ENCODE assay signal across 8 cellular contexts in genomic region chr11:65505434-65506315, GRCh38. TPM values are rescaled to one million over a fixed set of nuclear protein-coding genes. Genes with fewer than 3 reads are reported as not detected.
DNase-seq lines count a peak whose midpoint lies in the region; ATAC-seq and TF ChIP-seq lines count a peak whose summit lies in the region.

No MANE protein-coding gene starts in this region.

- TF ChIP-seq POLR2A in Peyer's patch (IDR thresholded peaks at IDR 0.05) = peak; percentile 26 to 34
- peak in 2 of 4 donors; percentile 51 to 59 for TF ChIP-seq POLR2A in esophagus squamous epithelium (IDR thresholded peaks at IDR 0.05)

- TF ChIP-seq CTCF in Peyer's patch (IDR thresholded peaks at IDR 0.05) (peak in 1 of 6 experiments; percentile 1), esophagus squamous epithelium (IDR thresholded peaks at IDR 0.05) (no peak), progenitor cell of endocrine pancreas (IDR thresholded peaks at IDR 0.05; ENCODE audit: unreplicated experiment) (no peak)

- ATAC-seq in HG02938 (IDR thresholded peaks at IDR 0.05; ENCODE audit: unreplicated experiment) (no peak), GM19397 (IDR thresholded peaks at IDR 0.05; ENCODE audit: unreplicated experiment) (no peak)

- peak overlapping the region; percentile 99 for H3K4me3 ChIP-seq in GM08714 (ENCODE audit: low read length)
- peak overlapping the region; percentile 67 to 84 (median 80) for H3K4me3 ChIP-seq in Peyer's patch
- peak overlapping the region; percentile 47 to 96 (median 76) for H3K4me3 ChIP-seq in esophagus squamous epithelium

- H3K9me3 Mint-ChIP-seq in progenitor cell of endocrine pancreas (ENCODE audit: low read depth) = no peaks in the 10 kb centered on the region

- H3K4me1 Mint-ChIP-seq in progenitor cell of endocrine pancreas (ENCODE audit: low read depth) = peaks cover 29% of the 10 kb centered on the region

- WGBS in esophagus squamous epithelium, 2 donors = 3 to 12% methylated on average over 12 to 13 of the region's 13 CpGs

- peaks cover 0 to 59% (median 0%) of the 10 kb centered on the region in 3 donors for H3K36me3 ChIP-seq in Peyer's patch
- H3K36me3 ChIP-seq in esophagus squamous epithelium = peaks cover 16 to 61% (median 39%) of the 10 kb centered on the region in 3 donors

- no peaks in the 10 kb centered on the region for H3K27me3 Mint-ChIP-seq in progenitor cell of endocrine pancreas

- peak overlapping the region; percentile 95 for H3K27ac Mint-ChIP-seq in progenitor cell of endocrine pancreas

- DNase-seq in Peyer's patch (no peak), esophagus squamous epithelium (lab: John Stamatoyannopoulos, UW) (no peak), progenitor cell of endocrine pancreas (ENCODE audit: low spot score, unreplicated experiment) (no peak), HK-2 (ENCODE audit: unreplicated experiment) (no peak), COLO668 (lab: John Stamatoyannopoulos, UW; ENCODE audit: unreplicated experiment) (no peak)

- H3K4me3 Mint-ChIP-seq in progenitor cell of endocrine pancreas (ENCODE audit: low read depth) = no peak overlapping the region

- H3K36me3 Mint-ChIP-seq in progenitor cell of endocrine pancreas (ENCODE audit: insufficient read depth) = peaks cover 30% of the 10 kb centered on the region

- H3K27me3 ChIP-seq in Peyer's patch (no peaks in the 10 kb centered on the region), esophagus squamous epithelium (no peaks in the 10 kb centered on the region)

- H3K27ac ChIP-seq in Peyer's patch = peak overlapping the region; percentile 72 to 99 (median 94)
- peak overlapping the region; percentile 90 to 100 (median 97) for H3K27ac ChIP-seq in esophagus squamous epithelium

- peaks cover 0 to 40% (median 29%) of the 10 kb centered on the region in 4 donors for H3K4me1 ChIP-seq in Peyer's patch
- peaks cover 0 to 77% (median 36%) of the 10 kb centered on the region in 3 donors for H3K4me1 ChIP-seq in esophagus squamous epithelium

- intact Hi-C loops in esophagus squamous epithelium (cut with DNase I) = no loop called here

- no peaks in the 10 kb centered on the region for H3K9me3 ChIP-seq in Peyer's patch
- no peaks in the 10 kb centered on the region for H3K9me3 ChIP-seq in esophagus squamous epithelium

RNA-seq across cellular contexts. Expression of gene MALAT1, which starts 6.8 kb away (rescaled TPM):
- total RNA-seq in Peyer's patch = over 10,000 TPM; 10,683 to 28,425 (median 19,356) TPM
- total RNA-seq in esophagus squamous epithelium = over 10,000 TPM in 2 of 4 donors, 1,000 to 10,000 TPM in 2; 1,739 to 13,677 (median 9,435) TPM
- 16,546 and 17,116 TPM in 2 replicates for total RNA-seq in progenitor cell of endocrine pancreas

RNA-seq across cellular contexts. Expression of gene SCYL1, which starts 19.2 kb away (rescaled TPM):
- total RNA-seq in Peyer's patch = 10 to 100 TPM; 73.4 to 88.1 (median 79.0) TPM
- total RNA-seq in esophagus squamous epithelium = 10 to 100 TPM; 40.6 to 63.3 (median 52.6) TPM
- total RNA-seq in progenitor cell of endocrine pancreas = 61.4 and 66.3 TPM in 2 replicates

RNA-seq across cellular contexts. Expression of gene LTBP3, which starts 52.5 kb away (rescaled TPM):
- total RNA-seq in Peyer's patch = 100 to 1,000 TPM in 1 of 4 donors, 10 to 100 TPM in 3; 42.0 to 150 (median 88.3) TPM
- 10 to 100 TPM; 28.1 to 87.5 (median 54.0) TPM for total RNA-seq in esophagus squamous epithelium
- total RNA-seq in progenitor cell of endocrine pancreas = 55.3 and 57.7 TPM in 2 replicates
